In genomic region chr1:236774926-236775325, GRCh38 we compare ENCODE assay signal across 10 cellular contexts. TPM values are rescaled to one million over a fixed set of nuclear protein-coding genes. Genes with fewer than 3 reads are reported as not detected.
DNase-seq lines count a peak whose midpoint lies in the region; ATAC-seq and TF ChIP-seq lines count a peak whose summit lies in the region.
"Had no signal": no experiment of that assay in that cellular context is flagged by ENCODE, and none has a peak within 500 bp of the region (broad histone marks: within the 10 kb centered on the region; RNA-seq: fewer than 3 reads in every experiment).

No MANE protein-coding gene starts in this region.

- no peak overlapping the region for H2AFZ ChIP-seq in OCI-LY3 (ENCODE audit: low read depth, low read length)

- 32 to 38% (median 36%) methylated on average over 3 of the region's 3 CpGs for WGBS in psoas muscle, 3 donors

- peaks cover 10% of the 10 kb centered on the region for H3K27me3 ChIP-seq in OCI-LY3 (ENCODE audit: low read depth, low read length)
- H3K27me3 ChIP-seq in psoas muscle (ENCODE audit: insufficient read depth in 3 of 3, low read length in 2 of 3): peaks cover 0 to 3% (median 0%) of the 10 kb centered on the region in 3 donors
- H3K27me3 ChIP-seq: MG63 had no signal

- H3K9me3 Mint-ChIP-seq in stimulated activated naive CD8-positive, alpha-beta T cell treated with anti-CD3 and anti-CD28 coated beads, Interleukin-15, amount 100 ng/mL, for 72 hours: peaks cover 14 to 16% of the 10 kb centered on the region in 2 donors

- H3K27ac Mint-ChIP-seq in stimulated activated naive CD8-positive, alpha-beta T cell treated with anti-CD3 and anti-CD28 coated beads, Interleukin-15, amount 100 ng/mL, for 72 hours: no peak overlapping the region
- H3K27ac Mint-ChIP-seq: activated B cell treated with CpG ODN at 0.5 μM for 24 hours had no signal

- H4K20me1 ChIP-seq in OCI-LY3 (ENCODE audit: insufficient read depth, low read length): no peaks in the 10 kb centered on the region

- H3K4me3 ChIP-seq in OCI-LY3 (ENCODE audit: low read length) (no peak overlapping the region), psoas muscle (no peak overlapping the region)
- H3K4me3 ChIP-seq: MG63 had no signal

- H3K36me3 ChIP-seq in OCI-LY3 (replicated peaks; ENCODE audit: low read depth, low read length) (no peaks in the 10 kb centered on the region), psoas muscle (ENCODE audit: insufficient read depth in 1 of 2, low read depth in 1 of 2) (no peaks in the 10 kb centered on the region)
- H3K36me3 ChIP-seq: MG63 had no signal

- H3K4me2 ChIP-seq in OCI-LY3 (ENCODE audit: low read length): no peak overlapping the region

- H3K27me3 Mint-ChIP-seq in stimulated activated naive CD8-positive, alpha-beta T cell treated with anti-CD3 and anti-CD28 coated beads, Interleukin-15, amount 100 ng/mL, for 72 hours: peaks cover 18% of the 10 kb centered on the region

- H3K9ac ChIP-seq in OCI-LY3 (ENCODE audit: low read length): no peak overlapping the region

- no peak overlapping the region for H3K27ac ChIP-seq in OCI-LY3 (ENCODE audit: low read length)
- no peak overlapping the region for H3K27ac ChIP-seq in psoas muscle

- intact Hi-C loops in psoas muscle (cut with DNase I): loop anchor here in 1 of 2 donors (5.0 kb wide), 1 partner anchor 163 kb away; no protein-coding TSS in a partner anchor

- DNase-seq in fibroblast of peridontal ligament (ENCODE audit: extremely low read depth): peak; percentile 49
- DNase-seq in psoas muscle: no peak
- DNase-seq in amniotic stem cell (lab: John Stamatoyannopoulos, UW): no peak
- DNase-seq in stimulated activated naive CD8-positive, alpha-beta T cell treated with anti-CD3 and anti-CD28 coated beads, Interleukin-15, amount 100 ng/mL, for 72 hours: no peak
- DNase-seq: activated B cell treated with CpG ODN at 0.5 μM for 24 hours, MG63 had no signal

- H3K4me1 ChIP-seq in OCI-LY3 (ENCODE audit: low read length) (no peaks in the 10 kb centered on the region), psoas muscle (no peaks in the 10 kb centered on the region)

- no peak overlapping the region for H3K4me3 Mint-ChIP-seq in stimulated activated naive CD8-positive, alpha-beta T cell treated with anti-CD3 and anti-CD28 coated beads, Interleukin-15, amount 100 ng/mL, for 72 hours
- H3K4me3 Mint-ChIP-seq: activated B cell treated with CpG ODN at 0.5 μM for 24 hours had no signal

- TF ChIP-seq CTCF in GM12872 (IDR thresholded peaks at IDR 0.05; ENCODE audit: insufficient read depth, low read depth, low read length) (peak; percentile 28; the same call in 1 of the 3 replicates), OCI-LY3 (IDR thresholded peaks at IDR 0.05; ENCODE audit: low read depth, low read length) (peak; percentile 47), psoas muscle (IDR thresholded peaks at IDR 0.05) (peak; percentile 49)

- H3K79me2 ChIP-seq in OCI-LY3 (ENCODE audit: low read length): no peaks in the 10 kb centered on the region

- ATAC-seq in psoas muscle (peak; percentile 58 to 62 (median 60)), HG02571 (IDR thresholded peaks at IDR 0.05; ENCODE audit: unreplicated experiment) (no peak), HG03521 (IDR thresholded peaks at IDR 0.05; ENCODE audit: unreplicated experiment) (no peak)
- ATAC-seq in stimulated activated naive CD8-positive, alpha-beta T cell treated with anti-CD3 and anti-CD28 coated beads, Interleukin-15, amount 100 ng/mL, for 72 hours: no peak

- no peaks in the 10 kb centered on the region for H3K4me1 Mint-ChIP-seq in stimulated activated naive CD8-positive, alpha-beta T cell treated with anti-CD3 and anti-CD28 coated beads, Interleukin-15, amount 100 ng/mL, for 72 hours
- H3K4me1 Mint-ChIP-seq: activated B cell treated with CpG ODN at 0.5 μM for 24 hours had no signal

- H3K9me3 ChIP-seq in OCI-LY3 (ENCODE audit: insufficient read depth, low read length) (0 out of 2 replicates have a peak, but pooled peaks cover 3% of the 10 kb centered on the region), psoas muscle (peaks cover 8% of the 10 kb centered on the region)

RNA-seq across cellular contexts. Expression of gene MTR, which starts 20.2 kb away (rescaled TPM):
- total RNA-seq in psoas muscle: 10 to 100 TPM; 51.3 to 66.2 (median 53.6) TPM
- 10 to 100 TPM in 1 of 3 donors, 1 to 10 TPM in 2; 6.8 to 12.2 (median 7.7) TPM for polyA plus RNA-seq in psoas muscle

Comparison
In these comparisons a context has a peak if more than half of its experiments do, and no peak if none do; other contexts are left out.
1. ATAC-seq: peak in psoas muscle (4 of 4); none in HG02571 (single experiment), HG03521 (single experiment) and stimulated activated naive CD8-positive, alpha-beta T cell treated with anti-CD3 and anti-CD28 coated beads, Interleukin-15, amount 100 ng/mL, for 72 hours (single experiment).
2. Peak in every context shown above with its lines, with median percentiles within 50 percentile points of each other: CTCF ChIP-seq.